Comparison of ENCODE assay signal across 8 cellular contexts in genomic region chr11:64341851-64342791, GRCh38. TPM values are rescaled to one million over a fixed set of nuclear protein-coding genes. Genes with fewer than 3 reads are reported as not detected.
DNase-seq lines count a peak whose midpoint lies in the region.

No MANE protein-coding gene starts in this region.

- H3K4me3 ChIP-seq in HAP-1, result peak overlapping the region; percentile 26

- no peaks in the 10 kb centered on the region for H3K27me3 ChIP-seq in HAP-1 (ENCODE audit: low read depth)

- H3K9me3 ChIP-seq in HAP-1, result no peaks in the 10 kb centered on the region

- no peaks in the 10 kb centered on the region for H3K36me3 ChIP-seq in HAP-1 (replicated peaks)

- peak; percentile 91 for DNase-seq in CD1c-positive myeloid dendritic cell (ENCODE audit: extremely low spot score)
- peak; percentile 74 to 96 for DNase-seq in HAP-1 (ENCODE audit: low spot score in 2 of 2)
- peak; percentile 89 for DNase-seq in NCI-H226
- peak; percentile 86 to 90 for DNase-seq in activated CD4-positive, alpha-beta T cell treated with anti-CD3 and anti-CD28 coated beads for 24 hours (ENCODE audit: low read depth in 2 of 2)
- DNase-seq in cerebellum (ENCODE audit: low spot score), result peak; percentile 93
- peak; percentile 62 for DNase-seq in kidney glomerular epithelial cell (lab: John Stamatoyannopoulos, UW)
- peak; percentile 92 for DNase-seq in stimulated activated CD4-positive, alpha-beta T cell treated with anti-CD3 and anti-CD28 coated beads, Interleukin-15, amount 100 ng/mL, for 24 hours
- DNase-seq in middle frontal gyrus (ENCODE audit: extremely low spot score, low spot score), result no peak

- H3K4me1 ChIP-seq in HAP-1, result peaks cover 11% of the 10 kb centered on the region

- in situ Hi-C loops in HAP-1 (cut with MboI; ENCODE audit: low sequenced_read_pairs), result no loop called here

RNA-seq across cellular contexts. Expression of gene CCDC88B, which starts 2.1 kb away (rescaled TPM):
- 1.5 TPM for total RNA-seq in cerebellum

RNA-seq across cellular contexts. Expression of gene RPS6KA4, which starts 16.8 kb away (rescaled TPM):
- total RNA-seq in cerebellum, result 7.5 TPM

RNA-seq across cellular contexts. Expression of gene PRDX5, which starts 24.2 kb away (rescaled TPM):
- 68.8 TPM for total RNA-seq in cerebellum

RNA-seq across cellular contexts. Expression of gene TRMT112, which starts 24.8 kb away (rescaled TPM):
- 51.7 TPM for total RNA-seq in cerebellum

RNA-seq across cellular contexts. Expression of gene ESRRA, which starts 36.8 kb away (rescaled TPM):
- 11.3 TPM for total RNA-seq in cerebellum
